1 cellular context compared by ENCODE assay signal in the genomic region with DNA sequence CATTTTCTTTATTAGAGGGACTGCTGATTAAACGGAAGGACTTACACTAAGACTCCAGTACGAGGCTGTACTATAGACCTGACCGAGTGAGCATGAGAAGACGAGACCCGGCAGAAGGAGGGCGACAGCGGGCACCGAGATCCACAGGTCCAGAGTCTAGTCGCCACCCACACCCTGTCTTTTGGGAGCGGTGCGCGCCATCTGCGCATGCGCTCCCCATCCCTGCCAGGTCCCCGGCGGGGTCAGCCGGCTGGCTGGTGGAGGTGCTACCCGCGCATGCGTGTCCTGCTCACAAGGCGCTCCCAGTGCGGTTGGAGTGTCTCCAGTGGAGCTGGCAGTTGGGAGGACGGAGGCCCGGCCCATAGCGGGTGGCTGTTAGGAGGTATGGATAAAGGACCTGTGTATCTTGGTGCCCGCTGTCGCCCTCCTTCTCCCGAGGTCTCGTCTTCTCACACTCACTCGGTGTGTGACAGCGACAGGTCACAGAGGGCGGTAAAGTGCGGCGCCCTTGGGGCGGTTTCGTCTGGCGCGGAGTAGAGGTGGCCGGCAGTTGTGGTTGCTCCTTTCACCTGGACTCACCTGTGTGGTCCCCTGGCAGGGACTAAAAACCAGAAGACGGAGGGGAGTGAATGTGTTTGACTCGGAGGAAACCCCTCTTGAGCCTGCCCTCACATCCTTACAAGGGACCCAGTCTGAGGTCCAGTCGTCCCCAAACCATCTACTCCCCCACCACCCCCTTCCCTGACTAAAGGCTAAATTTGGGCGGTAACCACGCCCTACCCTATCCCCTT.
A peak's percentile ranks its signal among the peaks of the same experiment; 100 is the strongest.
TF ChIP-seq lines count a peak whose summit lies in the region.

No MANE protein-coding gene starts in this region.

TF ChIP-seq in H1, 55 proteins besides CTCF, POLR2A, EP300 and RAD21:
- TF ChIP-seq, protein P1, sequence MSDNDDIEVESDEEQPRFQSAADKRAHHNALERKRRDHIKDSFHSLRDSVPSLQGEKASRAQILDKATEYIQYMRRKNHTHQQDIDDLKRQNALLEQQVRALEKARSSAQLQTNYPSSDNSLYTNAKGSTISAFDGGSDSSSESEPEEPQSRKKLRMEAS (IDR thresholded peaks at IDR 0.05), result no peak
- TF ChIP-seq TAF1 (IDR thresholded peaks at IDR 0.05; ENCODE audit: low read depth, low read length) (peak; percentile 23; the same call in 1 of the 2 replicates), CBX5 (IDR thresholded peaks at IDR 0.05; ENCODE audit: low read depth, low read length) (no peak), NRF1 (IDR thresholded peaks at IDR 0.05; ENCODE audit: low read depth, low read length) (peak; percentile 83), KDM4A (IDR thresholded peaks at IDR 0.05; ENCODE audit: low read depth, low read length, severe bottlenecking) (peak; percentile 37)
- TF ChIP-seq, protein P2, sequence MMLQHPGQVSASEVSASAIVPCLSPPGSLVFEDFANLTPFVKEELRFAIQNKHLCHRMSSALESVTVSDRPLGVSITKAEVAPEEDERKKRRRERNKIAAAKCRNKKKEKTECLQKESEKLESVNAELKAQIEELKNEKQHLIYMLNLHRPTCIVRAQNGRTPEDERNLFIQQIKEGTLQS (IDR thresholded peaks at IDR 0.05; ENCODE audit: insufficient read depth, low read depth, low read length), result no peak
- TF ChIP-seq, protein P3, sequence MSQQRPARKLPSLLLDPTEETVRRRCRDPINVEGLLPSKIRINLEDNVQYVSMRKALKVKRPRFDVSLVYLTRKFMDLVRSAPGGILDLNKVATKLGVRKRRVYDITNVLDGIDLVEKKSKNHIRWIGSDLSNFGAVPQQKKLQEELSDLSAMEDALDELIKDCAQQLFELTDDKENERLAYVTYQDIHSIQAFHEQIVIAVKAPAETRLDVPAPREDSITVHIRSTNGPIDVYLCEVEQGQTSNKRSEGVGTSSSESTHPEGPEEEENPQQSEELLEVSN (IDR thresholded peaks at IDR 0.05), result peak; percentile 27; the same call in 1 of the 2 replicates
TF ChIP-seq in H1: peak in this region for 4.
